ENCODE assay signal across 13 cellular contexts in genomic region chr3:18752273-18752934, GRCh38.
DNase-seq lines count a peak whose midpoint lies in the region; ATAC-seq lines count a peak whose summit lies in the region.
"Had no signal": no experiment of that assay in that cellular context is flagged by ENCODE, and none has a peak within 500 bp of the region (broad histone marks: within the 10 kb centered on the region; RNA-seq: fewer than 3 reads in every experiment).

No MANE protein-coding gene starts in this region.

- H3K4me3 Mint-ChIP-seq in activated naive CD8-positive, alpha-beta T cell treated with anti-CD3 and anti-CD28 coated beads, Interleukin-2, amount 50 U/mL, for 24 hours = no peak overlapping the region
- H3K4me3 Mint-ChIP-seq in stimulated activated naive CD8-positive, alpha-beta T cell treated with anti-CD3 and anti-CD28 coated beads, Interleukin-15, amount 100 ng/mL, for 72 hours = peak overlapping the region in 1 of 2 donors; percentile 2

- H3K4me1 Mint-ChIP-seq in activated naive CD8-positive, alpha-beta T cell treated with anti-CD3 and anti-CD28 coated beads, Interleukin-2, amount 50 U/mL, for 24 hours = peaks cover 79% of the 10 kb centered on the region
- peaks cover 68% of the 10 kb centered on the region for H3K4me1 Mint-ChIP-seq in stimulated activated naive CD8-positive, alpha-beta T cell treated with anti-CD3 and anti-CD28 coated beads, Interleukin-15, amount 100 ng/mL, for 72 hours

- peak overlapping the region; percentile 20 to 24 for H3K27ac Mint-ChIP-seq in activated naive CD4-positive, alpha-beta T cell treated with anti-CD3 and anti-CD28 coated beads, Interleukin-2, amount 50 U/mL, for 72 hours
- H3K27ac Mint-ChIP-seq in activated naive CD8-positive, alpha-beta T cell treated with anti-CD3 and anti-CD28 coated beads, Interleukin-2, amount 50 U/mL, for 24 hours = peak overlapping the region; percentile 6
- peak overlapping the region in 1 of 2 donors; percentile 36 for H3K27ac Mint-ChIP-seq in stimulated activated naive CD8-positive, alpha-beta T cell treated with anti-CD3 and anti-CD28 coated beads, Interleukin-15, amount 100 ng/mL, for 72 hours

- DNase-seq in activated CD4-positive, CD25-positive, alpha-beta regulatory T cell treated with anti-CD3 and anti-CD28 coated beads, Interleukin-2, amount 50 U/mL, for 72 hours = no peak
- no peak for DNase-seq in activated naive CD4-positive, alpha-beta T cell treated with anti-CD3 and anti-CD28 coated beads, Interleukin-2, amount 50 U/mL, for 72 hours (ENCODE audit: low spot score in 2 of 2)
- DNase-seq in activated naive CD4-positive, alpha-beta T cell treated with Interleukin-2 at 50 U/mL for 16 hours = no peak
- no peak for DNase-seq in activated naive CD8-positive, alpha-beta T cell treated with anti-CD3 and anti-CD28 coated beads, Interleukin-2, amount 50 U/mL, for 24 hours
- no peak for DNase-seq in stimulated activated naive CD8-positive, alpha-beta T cell treated with anti-CD3 and anti-CD28 coated beads, Interleukin-15, amount 100 ng/mL, for 72 hours
- DNase-seq: 8988T, GF-D8, GOT3, NCI-H187 treated with DMSO at 0.1 percent for 48 hours had no signal

- H3K9me3 Mint-ChIP-seq in activated naive CD4-positive, alpha-beta T cell treated with anti-CD3 and anti-CD28 coated beads, Interleukin-2, amount 50 U/mL, for 72 hours = peaks cover 0 to 4% of the 10 kb centered on the region in 2 donors
- no peaks in the 10 kb centered on the region for H3K9me3 Mint-ChIP-seq in activated naive CD8-positive, alpha-beta T cell treated with anti-CD3 and anti-CD28 coated beads, Interleukin-2, amount 50 U/mL, for 24 hours
- H3K9me3 Mint-ChIP-seq in stimulated activated naive CD8-positive, alpha-beta T cell treated with anti-CD3 and anti-CD28 coated beads, Interleukin-15, amount 100 ng/mL, for 72 hours = peaks cover 0 to 8% of the 10 kb centered on the region in 2 donors

- peaks cover 10 to 24% of the 10 kb centered on the region in 2 donors for H3K36me3 Mint-ChIP-seq in activated naive CD4-positive, alpha-beta T cell treated with anti-CD3 and anti-CD28 coated beads, Interleukin-2, amount 50 U/mL, for 72 hours
- H3K36me3 Mint-ChIP-seq in activated naive CD8-positive, alpha-beta T cell treated with anti-CD3 and anti-CD28 coated beads, Interleukin-2, amount 50 U/mL, for 24 hours (ENCODE audit: low read depth) = no peaks in the 10 kb centered on the region

- H3K27me3 Mint-ChIP-seq in activated naive CD8-positive, alpha-beta T cell treated with anti-CD3 and anti-CD28 coated beads, Interleukin-2, amount 50 U/mL, for 24 hours = no peaks in the 10 kb centered on the region
- no peaks in the 10 kb centered on the region for H3K27me3 Mint-ChIP-seq in stimulated activated naive CD8-positive, alpha-beta T cell treated with anti-CD3 and anti-CD28 coated beads, Interleukin-15, amount 100 ng/mL, for 72 hours

- peak; percentile 69 to 83 for ATAC-seq in activated CD4-positive, CD25-positive, alpha-beta regulatory T cell treated with anti-CD3 and anti-CD28 coated beads, Interleukin-2, amount 50 U/mL, for 24 hours
- peak; percentile 88 to 90 for ATAC-seq in activated naive CD4-positive, alpha-beta T cell treated with anti-CD3 and anti-CD28 coated beads, Interleukin-2, amount 50 U/mL, for 72 hours
- peak; percentile 90 for ATAC-seq in activated naive CD8-positive, alpha-beta T cell treated with anti-CD3 and anti-CD28 coated beads, Interleukin-2, amount 50 U/mL, for 24 hours
- ATAC-seq in stimulated activated naive CD8-positive, alpha-beta T cell treated with anti-CD3 and anti-CD28 coated beads, Interleukin-15, amount 100 ng/mL, for 72 hours = peak; percentile 94
- no peak for ATAC-seq in HG03196 (IDR thresholded peaks at IDR 0.05; ENCODE audit: unreplicated experiment)
- no peak for ATAC-seq in GM18873 (IDR thresholded peaks at IDR 0.05; ENCODE audit: low FRiP score, unreplicated experiment)
- ATAC-seq: K562 had no signal

Comparison
In these comparisons a context has a peak if more than half of its experiments do, and no peak if none do; other contexts are left out.
1. ATAC-seq: peak in activated CD4-positive, CD25-positive, alpha-beta regulatory T cell treated with anti-CD3 and anti-CD28 coated beads, Interleukin-2, amount 50 U/mL, for 24 hours (2 of 2), activated naive CD4-positive, alpha-beta T cell treated with anti-CD3 and anti-CD28 coated beads, Interleukin-2, amount 50 U/mL, for 72 hours (2 of 2), activated naive CD8-positive, alpha-beta T cell treated with anti-CD3 and anti-CD28 coated beads, Interleukin-2, amount 50 U/mL, for 24 hours (single experiment) and stimulated activated naive CD8-positive, alpha-beta T cell treated with anti-CD3 and anti-CD28 coated beads, Interleukin-15, amount 100 ng/mL, for 72 hours (single experiment); none in HG03196 (single experiment) and GM18873 (single experiment).